ENCODE assay signal across 14 cellular contexts in the genomic region with DNA sequence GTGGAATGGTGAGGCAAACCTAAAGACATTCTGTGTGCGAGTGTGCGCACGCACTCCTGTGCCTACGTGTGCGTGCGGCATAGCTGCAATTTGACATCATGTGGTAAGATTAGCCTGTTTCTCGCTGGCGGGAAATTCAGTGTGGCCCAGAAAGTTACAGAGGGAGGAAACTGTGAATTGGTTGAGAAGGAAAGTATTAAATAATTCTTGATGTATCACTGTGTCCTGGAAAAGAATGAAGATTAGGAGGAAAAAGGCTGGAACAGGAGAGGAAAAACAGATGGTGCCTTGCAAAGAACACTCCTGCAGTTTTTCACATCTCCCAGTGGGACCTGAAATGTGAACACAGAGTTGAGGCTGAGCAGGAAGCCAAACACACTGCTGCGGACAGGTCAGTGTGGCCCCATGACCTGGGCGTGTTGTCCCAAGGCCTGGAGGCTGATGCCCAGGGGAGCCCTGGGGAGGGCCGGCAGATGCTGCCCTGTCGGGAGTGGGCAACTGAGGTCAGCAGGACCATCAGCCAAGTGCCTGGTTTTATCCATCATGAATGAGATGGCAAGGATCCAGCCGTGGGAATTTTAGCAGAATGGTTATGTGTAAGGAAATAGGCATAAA.
"Had no signal": no experiment of that assay in that cellular context is flagged by ENCODE, and none has a peak within 500 bp of the region (broad histone marks: within the 10 kb centered on the region; RNA-seq: fewer than 3 reads in every experiment).

No MANE protein-coding gene starts in this region.

- H3K27me3 ChIP-seq: ascending aorta, cardiac muscle cell, pancreas, suprapubic skin, upper lobe of left lung had no signal

- H3K36me3 ChIP-seq: ascending aorta, cardiac muscle cell, lower lobe of right lung, pancreas, suprapubic skin, upper lobe of left lung had no signal

- ATAC-seq: activated CD4-positive, CD25-positive, alpha-beta regulatory T cell treated with anti-CD3 and anti-CD28 coated beads, Interleukin-2, amount 50 U/mL, for 24 hours; lower lobe of right lung; pancreas had no signal

- H3K4me3 ChIP-seq: ascending aorta, cardiac muscle cell, lower lobe of right lung, pancreas, suprapubic skin, upper lobe of left lung had no signal

- H3K9me3 Mint-ChIP-seq: activated naive CD4-positive, alpha-beta T cell treated with anti-CD3 and anti-CD28 coated beads for 36 hours; stimulated activated naive CD8-positive, alpha-beta T cell treated with anti-CD3 and anti-CD28 coated beads, Interleukin-15, Interleukin-2, amounts not matched to agents 100 ng/mL and 50 ng/mL, for 24 hours had no signal

- H3K4me1 ChIP-seq: ascending aorta, lower lobe of right lung, pancreas, suprapubic skin, upper lobe of left lung had no signal

- H3K27ac ChIP-seq: ascending aorta, cardiac muscle cell, lower lobe of right lung, pancreas, suprapubic skin, upper lobe of left lung had no signal

- H3K9me3 ChIP-seq: ascending aorta, lower lobe of right lung, pancreas, suprapubic skin, upper lobe of left lung had no signal

- H3K27ac Mint-ChIP-seq: activated naive CD4-positive, alpha-beta T cell treated with anti-CD3 and anti-CD28 coated beads for 36 hours; stimulated activated naive CD8-positive, alpha-beta T cell treated with anti-CD3 and anti-CD28 coated beads, Interleukin-15, Interleukin-2, amounts not matched to agents 100 ng/mL and 50 ng/mL, for 24 hours had no signal

- DNase-seq: activated CD4-positive, alpha-beta T cell treated with anti-CD3 and anti-CD28 coated beads, Interleukin-2, amount 50 U/mL, for 1 hour; activated CD8-positive, alpha-beta memory T cell treated with anti-CD3 and anti-CD28 coated beads for 24 hours; activated naive CD4-positive, alpha-beta T cell treated with anti-CD3 and anti-CD28 coated beads for 36 hours; kidney glomerular epithelial cell; lower lobe of right lung; pancreas; retina; T-helper 9 cell had no signal

- H3K4me3 Mint-ChIP-seq: activated naive CD4-positive, alpha-beta T cell treated with anti-CD3 and anti-CD28 coated beads for 36 hours; stimulated activated naive CD8-positive, alpha-beta T cell treated with anti-CD3 and anti-CD28 coated beads, Interleukin-15, Interleukin-2, amounts not matched to agents 100 ng/mL and 50 ng/mL, for 24 hours had no signal
